Comparison of ENCODE assay signal across 8 cellular contexts in the genomic region with DNA sequence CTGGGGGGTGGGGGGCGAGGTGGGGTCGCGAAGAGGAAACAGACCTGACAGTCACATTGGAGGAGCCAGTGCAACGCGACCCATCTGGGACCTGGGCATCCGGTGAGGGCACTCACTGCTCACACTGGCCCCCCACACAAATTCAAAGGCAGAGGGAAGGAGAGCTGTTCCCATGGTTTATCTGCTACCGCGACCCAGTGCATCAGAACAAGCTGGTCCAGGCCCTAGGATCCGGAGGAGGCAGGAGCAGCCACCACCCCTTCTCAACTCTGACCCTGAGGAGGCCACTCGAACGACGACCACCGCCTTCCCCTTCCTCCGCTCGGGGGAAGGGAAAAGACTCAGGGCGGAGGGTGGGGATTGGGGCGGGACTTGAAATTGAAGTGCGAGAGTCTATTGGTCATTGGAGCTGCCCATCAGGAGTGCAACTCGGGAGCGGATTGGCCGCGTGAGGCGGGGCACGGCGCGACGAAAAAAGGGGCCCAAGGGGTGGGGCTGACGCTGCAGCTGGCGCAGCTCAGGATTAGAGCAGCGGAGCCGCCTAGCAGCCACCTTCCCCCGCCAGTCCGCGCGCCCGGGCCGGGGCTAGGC. TPM values are rescaled to one million over a fixed set of nuclear protein-coding genes. Genes with fewer than 3 reads are reported as not detected.
DNase-seq lines count a peak whose midpoint lies in the region; ATAC-seq lines count a peak whose summit lies in the region.

A gene (plus strand): TSS at position 526 of the 591 bp plus-strand sequence. CDS start 155 bp downstream, outside the sequence.

- H3K4me1 Mint-ChIP-seq in immature natural killer cell, result peaks cover 5 to 19% of the 10 kb centered on the region in 2 donors

- H3K27me3 Mint-ChIP-seq in immature natural killer cell (ENCODE audit: low read depth in 3 of 3), result peaks cover 22 to 33% (median 28%) of the 10 kb centered on the region in 3 donors

- H3K36me3 Mint-ChIP-seq in immature natural killer cell, result peaks cover 0 to 3% (median 0%) of the 10 kb centered on the region in 3 donors

- H3K27ac Mint-ChIP-seq in immature natural killer cell, result no peak within 1 kb of the TSS

- peaks cover 0 to 9% (median 2%) of the 10 kb centered on the region in 6 donors for H3K9me3 Mint-ChIP-seq in immature natural killer cell

- peak; percentile 79 for ATAC-seq in HG02943 (IDR thresholded peaks at IDR 0.05; ENCODE audit: low read depth, unreplicated experiment)

- H3K27ac ChIP-seq in caudate nucleus (ENCODE audit: low read depth, low read length), result peak within 1 kb of the TSS; percentile 36

- DNase-seq in activated gamma-delta T cell treated with Interleukin-2 at 50 U/mL for 16 hours (peak; percentile 46), activated gamma-delta T cell (lab: John Stamatoyannopoulos, UW) (no peak), NCI-H1694 treated with DMSO at 0.1 percent for 48 hours (lab: John Stamatoyannopoulos, UW) (peak; percentile 91), UCSD-AML1 (lab: John Stamatoyannopoulos, UW; ENCODE audit: unreplicated experiment) (peak; percentile 43), caudate nucleus (lab: John Stamatoyannopoulos, UW) (peak in 56 of 61 donors; percentile 25 to 96 (median 80)), immature natural killer cell (peak; percentile 23 to 56 (median 35))
- DNase-seq in stimulated activated CD4-positive, alpha-beta T cell treated with anti-CD3 and anti-CD28 coated beads, Interleukin-12 subunit alpha, Interleukin-12 subunit beta, amount 100 ng/mL, for 4 hours, result peak; percentile 57

- peak within 1 kb of the TSS; percentile 30 to 82 (median 69) for H3K4me3 Mint-ChIP-seq in immature natural killer cell

RNA-seq across cellular contexts. Expression of the gene that starts here (rescaled TPM):
- not detected for polyA plus RNA-seq in immature natural killer cell

Comparison
In these comparisons a context has a peak if more than half of its experiments do, and no peak if none do; other contexts are left out.
1. Peak in DNase-seq in immature natural killer cell; RNA of the gene not detected or under 1 TPM.